9 cellular contexts compared by ENCODE assay signal in the genomic region with DNA sequence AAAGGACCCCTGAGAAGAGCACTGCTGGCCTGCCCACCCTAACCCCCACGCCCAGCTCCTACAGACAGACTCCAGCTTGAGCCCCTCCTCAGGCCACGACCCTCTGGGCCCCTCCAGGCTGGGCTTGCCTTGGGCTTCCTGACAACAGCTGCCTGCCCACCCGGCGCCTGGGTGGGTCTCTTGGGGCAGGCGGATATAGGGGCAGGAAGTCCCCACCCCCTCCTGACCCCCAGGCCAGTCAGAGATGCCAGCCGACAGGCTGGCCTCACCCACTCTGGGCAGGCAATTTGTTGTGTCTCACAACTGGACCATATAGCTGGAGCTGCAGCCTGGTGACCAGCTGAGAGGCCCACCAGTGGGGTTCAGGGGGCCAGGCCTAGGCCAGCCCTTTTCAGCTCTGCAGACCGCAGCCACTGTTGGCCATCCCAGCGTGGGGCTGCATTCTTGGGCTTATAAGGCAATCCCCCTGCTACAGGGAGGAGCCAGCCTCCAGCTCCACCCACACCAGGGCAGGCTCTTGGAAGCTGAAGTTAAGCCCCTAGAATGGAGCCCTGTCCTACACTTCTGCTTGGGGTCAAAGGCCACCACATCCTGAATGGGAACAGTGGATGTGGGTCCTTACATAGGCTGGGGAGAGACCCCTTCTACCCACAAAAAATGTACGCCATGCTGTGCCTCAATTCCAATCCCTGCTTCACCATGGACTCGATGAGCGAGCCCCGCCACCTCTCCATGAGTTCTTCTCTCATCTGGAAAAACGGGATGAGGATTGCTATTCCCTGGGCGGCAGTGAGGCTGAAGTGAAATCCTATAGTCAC. TPM values are rescaled to one million over a fixed set of nuclear protein-coding genes. Genes with fewer than 3 reads are reported as not detected.
DNase-seq lines count a peak whose midpoint lies in the region; ATAC-seq and TF ChIP-seq lines count a peak whose summit lies in the region.
"Had no signal": no experiment of that assay in that cellular context is flagged by ENCODE, and none has a peak within 500 bp of the region (broad histone marks: within the 10 kb centered on the region; RNA-seq: fewer than 3 reads in every experiment).

No MANE protein-coding gene starts in this region.

- peaks cover 28% of the 10 kb centered on the region for H3K4me1 Mint-ChIP-seq in endodermal cell

- DNase-seq in GM12865 (ENCODE audit: low read depth) (peak; percentile 60), Peyer's patch (peak in 1 of 3 donors; percentile 66), endodermal cell (peak; percentile 96), myocyte (ENCODE audit: low read depth) (peak; percentile 98), germinal center (ENCODE audit: low spot score) (no peak), NCI-H2196 treated with DMSO at 0.1 percent for 48 hours (lab: John Stamatoyannopoulos, UW; ENCODE audit: unreplicated experiment) (no peak)
- DNase-seq: activated B cell treated with CpG ODN at 0.5 μM for 24 hours had no signal

- TF ChIP-seq CTCF in GM12865 (IDR thresholded peaks at IDR 0.05; ENCODE audit: insufficient read depth, low read depth, low read length, missing control alignments) (no peak), Peyer's patch (IDR thresholded peaks at IDR 0.05) (no peak), endodermal cell (conservative IDR thresholded peaks at IDR 0.05) (no peak)

- H3K27me3 ChIP-seq in Peyer's patch (no peaks in the 10 kb centered on the region), endodermal cell (ENCODE audit: control insufficient read depth, insufficient read depth, low read length, poor library complexity, severe bottlenecking) (peaks cover 14% of the 10 kb centered on the region)

- H3K4me1 ChIP-seq in Peyer's patch, result peaks cover 7 to 56% (median 24%) of the 10 kb centered on the region in 4 donors
- peaks cover 17% of the 10 kb centered on the region for H3K4me1 ChIP-seq in endodermal cell (ENCODE audit: control insufficient read depth, insufficient read depth, low read length)

- no peak for ATAC-seq in GM19455 (IDR thresholded peaks at IDR 0.05; ENCODE audit: unreplicated experiment)
- ATAC-seq in HG03139 (IDR thresholded peaks at IDR 0.05; ENCODE audit: unreplicated experiment), result no peak

- 47 to 57% methylated on average over 8 to 14 of the region's 14 CpGs for WGBS in endodermal cell (ENCODE audit: insufficient coverage in 1 of 2, insufficient read length in 1 of 2), 2 experiments

- H3K9me3 Mint-ChIP-seq in endodermal cell, result no peaks in the 10 kb centered on the region
- H3K9me3 Mint-ChIP-seq: activated B cell treated with CpG ODN at 0.5 μM for 24 hours had no signal

- H3K27ac Mint-ChIP-seq in endodermal cell, result peak overlapping the region; percentile 94

- peak overlapping the region; percentile 71 for H3K9ac ChIP-seq in endodermal cell (ENCODE audit: extremely low read depth, low read length, poor library complexity, severe bottlenecking)

- H3K27me3 Mint-ChIP-seq in endodermal cell (ENCODE audit: insufficient read depth), result peaks cover 28% of the 10 kb centered on the region

- peak overlapping the region; percentile 74 for H3K4me3 Mint-ChIP-seq in endodermal cell

- TF ChIP-seq POLR2A in Peyer's patch (IDR thresholded peaks at IDR 0.05), result no peak

- H3K36me3 ChIP-seq in Peyer's patch (peaks cover 0 to 15% (median 0%) of the 10 kb centered on the region in 3 donors), endodermal cell (ENCODE audit: control insufficient read depth, insufficient read depth, low read length) (peaks cover 45% of the 10 kb centered on the region)

- H3K36me3 Mint-ChIP-seq in endodermal cell (ENCODE audit: low read depth), result peaks cover 29% of the 10 kb centered on the region

- H3K4me3 ChIP-seq in GM12865 (ENCODE audit: low read depth, low read length) (no peak overlapping the region), Peyer's patch (peak overlapping the region in 1 of 4 donors; percentile 64), endodermal cell (ENCODE audit: low read length) (peak overlapping the region; percentile 92)

- H3K27ac ChIP-seq in Peyer's patch (peak overlapping the region; percentile 60 to 91 (median 88)), endodermal cell (ENCODE audit: low read depth, low read length) (peak overlapping the region; percentile 93)

- H3K9me3 ChIP-seq in Peyer's patch (no peaks in the 10 kb centered on the region), endodermal cell (ENCODE audit: control insufficient read depth, low read length) (no peaks in the 10 kb centered on the region)

RNA-seq across cellular contexts. Expression of a gene that starts 2.0 kb away (rescaled TPM):
- total RNA-seq in Peyer's patch (100 to 1,000 TPM in 1 of 4 donors, 10 to 100 TPM in 3; 17.4 to 137 (median 23.3) TPM), endodermal cell (100 to 1,000 TPM; 196 to 241 TPM), myocyte (302 and 340 TPM in 2 replicates)
- polyA plus RNA-seq in endodermal cell (2013, experiment 1 of 2), result 307 TPM
- polyA plus RNA-seq in endodermal cell (2013, experiment 2 of 2), result 281 TPM
- 616 TPM for polyA plus RNA-seq in myocyte (2012)

RNA-seq across cellular contexts. Expression of a gene that starts 14.2 kb away (rescaled TPM):
- 10 to 100 TPM in 1 of 4 donors, 1 to 10 TPM in 3; 2.1 to 52.0 (median 5.5) TPM for total RNA-seq in Peyer's patch
- 1 to 10 TPM; 2.1 to 7.7 TPM for total RNA-seq in endodermal cell
- polyA plus RNA-seq in endodermal cell (2013, experiment 1 of 2), result 2.2 TPM
- 3.3 TPM for polyA plus RNA-seq in endodermal cell (2013, experiment 2 of 2)
- 21.7 and 29.3 TPM in 2 replicates for total RNA-seq in myocyte
- 13.7 TPM for polyA plus RNA-seq in myocyte (2012)

RNA-seq across cellular contexts. Expression of a gene that starts 21.3 kb away (rescaled TPM):
- 100 to 1,000 TPM; 103 to 168 (median 118) TPM for total RNA-seq in Peyer's patch
- total RNA-seq in endodermal cell, result 100 to 1,000 TPM; 115 TPM
- polyA plus RNA-seq in endodermal cell (2013, experiment 1 of 2), result 82.8 TPM
- polyA plus RNA-seq in endodermal cell (2013, experiment 2 of 2), result 76.3 TPM
- 87.2 and 112 TPM in 2 replicates for total RNA-seq in myocyte
- 299 TPM for polyA plus RNA-seq in myocyte (2012)

RNA-seq across cellular contexts. Expression of a gene that starts 22.0 kb away (rescaled TPM):
- total RNA-seq in Peyer's patch, result 10 to 100 TPM; 14.2 to 77.6 (median 23.1) TPM
- 100 to 1,000 TPM; 322 to 383 TPM for total RNA-seq in endodermal cell
- 285 TPM for polyA plus RNA-seq in endodermal cell (2013, experiment 1 of 2)
- polyA plus RNA-seq in endodermal cell (2013, experiment 2 of 2), result 272 TPM
- total RNA-seq in myocyte, result 311 and 455 TPM in 2 replicates
- 336 TPM for polyA plus RNA-seq in myocyte (2012)

RNA-seq across cellular contexts. Expression of a gene that starts 48.8 kb away (rescaled TPM):
- 1 to 10 TPM in 2 of 4 donors, under 1 TPM in 1, not detected in 1; 0.70 to 2.2 (median 1.9) TPM for total RNA-seq in Peyer's patch
- 1 to 10 TPM; 4.7 to 8.0 TPM for total RNA-seq in endodermal cell
- 8.2 TPM for polyA plus RNA-seq in endodermal cell (2013, experiment 1 of 2)
- polyA plus RNA-seq in endodermal cell (2013, experiment 2 of 2), result 8.7 TPM
- 23.1 and 38.7 TPM in 2 replicates for total RNA-seq in myocyte
- polyA plus RNA-seq in myocyte (2012), result 12.4 TPM

Comparison
In these comparisons a context has a peak if more than half of its experiments do, and no peak if none do; other contexts are left out.
1. DNase-seq: peak in GM12865 (single experiment), endodermal cell (single experiment) and myocyte (single experiment); none in germinal center (single experiment) and NCI-H2196 treated with DMSO at 0.1 percent for 48 hours (single experiment).